15 cellular contexts compared by ENCODE assay signal in the genomic region with DNA sequence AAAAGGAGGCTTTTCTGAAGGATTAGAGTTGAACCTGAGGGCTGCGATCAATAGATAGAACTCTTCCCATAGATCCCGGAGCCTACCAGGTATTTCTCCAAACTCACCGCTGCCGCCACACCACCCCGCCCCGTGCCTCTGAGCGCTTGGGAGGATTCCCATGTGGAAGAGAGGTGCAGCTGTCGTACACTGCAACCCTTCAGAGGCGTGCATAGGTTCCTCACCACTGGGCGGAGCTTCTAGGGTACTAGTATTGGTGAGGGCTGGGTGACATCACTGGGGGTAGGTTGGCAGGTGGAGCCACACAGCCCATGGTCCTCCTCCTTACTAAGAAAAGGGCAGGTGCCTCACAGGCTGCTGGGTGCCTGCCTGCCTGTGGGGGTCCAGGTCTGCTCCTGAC.
A peak's percentile ranks its signal among the peaks of the same experiment; 100 is the strongest.
DNase-seq lines count a peak whose midpoint lies in the region; TF ChIP-seq lines count a peak whose summit lies in the region.
"Had no signal": no experiment of that assay in that cellular context is flagged by ENCODE, and none has a peak within 500 bp of the region (broad histone marks: within the 10 kb centered on the region; RNA-seq: fewer than 3 reads in every experiment).

No MANE protein-coding gene starts in this region.

- no peak overlapping the region for H3K4me3 Mint-ChIP-seq in endodermal cell
- H3K4me3 Mint-ChIP-seq: CD4-positive, alpha-beta T cell had no signal

- WGBS in endodermal cell (ENCODE audit: insufficient coverage in 1 of 2, insufficient read length in 1 of 2), 2 experiments, result 87 to 88% methylated on average over 9 to 10 of the region's 10 CpGs

- no peak overlapping the region for H3K27ac ChIP-seq in endodermal cell (ENCODE audit: low read depth, low read length)
- H3K27ac ChIP-seq: skin epidermis, uterus, VCaP had no signal

- H3K9ac ChIP-seq in endodermal cell (ENCODE audit: extremely low read depth, low read length, poor library complexity, severe bottlenecking), result no peak overlapping the region

- H3K27me3 ChIP-seq in H7 (ENCODE audit: control insufficient read depth, insufficient read depth, low read length), result peaks cover 25% of the 10 kb centered on the region
- peaks cover 26% of the 10 kb centered on the region for H3K27me3 ChIP-seq in endodermal cell (ENCODE audit: control insufficient read depth, insufficient read depth, low read length, poor library complexity, severe bottlenecking)
- H3K27me3 ChIP-seq: uterus had no signal

- H3K27ac Mint-ChIP-seq in endodermal cell, result no peak overlapping the region
- H3K27ac Mint-ChIP-seq: CD4-positive, alpha-beta T cell had no signal

- H3K9me3 ChIP-seq in endodermal cell (ENCODE audit: control insufficient read depth, low read length), result no peaks in the 10 kb centered on the region
- H3K9me3 ChIP-seq: uterus had no signal

- DNase-seq in DMS153 (lab: John Stamatoyannopoulos, UW) (peak; percentile 8), DMS153 treated with DMSO at 0.1 percent for 48 hours (lab: John Stamatoyannopoulos, UW; ENCODE audit: unreplicated experiment) (no peak), H7 (peak; percentile 76), NCI-H510A (lab: John Stamatoyannopoulos, UW) (peak; percentile 94), endodermal cell (peak; percentile 68), KG1 (lab: John Stamatoyannopoulos, UW) (no peak), NCI-H128 (lab: John Stamatoyannopoulos, UW; ENCODE audit: unreplicated experiment) (no peak), NOMO-1 (lab: John Stamatoyannopoulos, UW; ENCODE audit: unreplicated experiment in 2 of 2) (no peak)
- DNase-seq: 8988T; CD4-positive, alpha-beta T cell; mesendoderm; stimulated activated naive CD4-positive, alpha-beta T cell; uterus had no signal

- TF ChIP-seq CTCF in endodermal cell (conservative IDR thresholded peaks at IDR 0.05), result no peak

- no peaks in the 10 kb centered on the region for H3K36me3 ChIP-seq in H7 (replicated peaks; ENCODE audit: control insufficient read depth, insufficient read depth, low read length)
- H3K36me3 ChIP-seq in endodermal cell (ENCODE audit: control insufficient read depth, insufficient read depth, low read length), result no peaks in the 10 kb centered on the region
- H3K36me3 ChIP-seq: uterus had no signal

- no peaks in the 10 kb centered on the region for H3K9me3 Mint-ChIP-seq in endodermal cell
- H3K9me3 Mint-ChIP-seq: CD4-positive, alpha-beta T cell had no signal

- H3K4me3 ChIP-seq in H7 (ENCODE audit: insufficient read depth, low read depth, low read length) (no peak overlapping the region), endodermal cell (ENCODE audit: low read length) (no peak overlapping the region)
- H3K4me3 ChIP-seq: skin epidermis, uterus had no signal

- peaks cover 21% of the 10 kb centered on the region for H3K27me3 Mint-ChIP-seq in endodermal cell (ENCODE audit: insufficient read depth)

- peaks cover 32% of the 10 kb centered on the region for H3K4me1 Mint-ChIP-seq in endodermal cell

- H3K4me1 ChIP-seq in endodermal cell (ENCODE audit: control insufficient read depth, insufficient read depth, low read length), result no peaks in the 10 kb centered on the region

- H3K36me3 Mint-ChIP-seq in endodermal cell (ENCODE audit: low read depth), result peaks cover 3% of the 10 kb centered on the region

Comparison
In these comparisons a context has a peak if more than half of its experiments do, and no peak if none do; other contexts are left out.
1. DNase-seq: peak in DMS153 (single experiment), H7 (single experiment), NCI-H510A (single experiment) and endodermal cell (single experiment); none in DMS153 treated with DMSO at 0.1 percent for 48 hours (single experiment), KG1 (single experiment), NCI-H128 (single experiment) and NOMO-1 (0 of 2).